In the genomic region with DNA sequence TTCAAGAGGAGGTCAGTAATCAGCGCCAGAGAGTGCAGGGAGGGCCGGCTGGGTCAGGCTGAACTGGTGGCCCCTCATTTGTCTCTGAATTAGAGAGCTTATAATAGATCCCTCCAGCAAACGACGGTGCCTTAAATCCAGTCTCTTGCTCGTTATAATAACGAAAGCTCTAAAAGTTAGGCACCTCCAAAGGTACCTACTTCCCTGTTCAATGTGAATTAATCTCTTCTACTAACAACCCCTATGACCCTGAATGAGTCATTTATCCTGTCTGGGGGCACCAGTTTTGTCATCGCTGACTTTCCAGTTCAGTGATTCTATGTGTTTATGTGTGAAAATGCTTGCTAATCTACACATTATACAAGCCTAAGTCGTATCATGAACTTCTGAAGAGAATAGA, we compare ENCODE assay signal across 8 cellular contexts. TPM values are rescaled to one million over a fixed set of nuclear protein-coding genes. Genes with fewer than 3 reads are reported as not detected.
DNase-seq lines count a peak whose midpoint lies in the region; ATAC-seq, FAIRE-seq and TF ChIP-seq lines count a peak whose summit lies in the region.

No MANE protein-coding gene starts in this region.

- POLR2A ChIA-PET in K562 (lab: Yijun Ruan, JAX), result no interaction called here

- H2AFZ ChIP-seq in Karpas-422 (ENCODE audit: low read length) (no peak overlapping the region), K562 (ENCODE audit: low read depth, low read length) (no peak overlapping the region)

- TF ChIP-seq CTCF in CD14-positive monocyte (IDR thresholded peaks at IDR 0.05), result no peak
- TF ChIP-seq CTCF in K562 (IDR thresholded peaks at IDR 0.05 in 2 of 3, conservative IDR thresholded peaks at IDR 0.05 in 1 of 3; ENCODE audit: insufficient read depth in 2 of 3, low read depth in 1 of 3, low read length in 3 of 3), result no peak

- H3K27me3 Mint-ChIP-seq in CD14-positive monocyte (ENCODE audit: low read depth in 3 of 3), result peaks cover 0 to 2% (median 0%) of the 10 kb centered on the region in 3 donors

- no TSS peak for BruUV-seq in K562 (replicated peaks; lab: Mats Ljungman, UMichigan)

- H3K27me3 ChIP-seq in Karpas-422 (ENCODE audit: low read length), result peaks cover 4% of the 10 kb centered on the region; the same call in 1 of the 2 replicates
- H3K27me3 ChIP-seq in K562 (ENCODE audit: control insufficient read depth in 2 of 2, insufficient read depth in 2 of 2, low read length in 2 of 2), result peaks cover 46 to 57% of the 10 kb centered on the region in 2 experiments
- H3K27me3 ChIP-seq in mucosa of rectum (ENCODE audit: control insufficient read depth in 2 of 2, insufficient read depth in 2 of 2, low read length in 2 of 2), result no peaks in the 10 kb centered on the region
- no peaks in the 10 kb centered on the region for H3K27me3 ChIP-seq in HAP-1 (ENCODE audit: low read depth)

- DNase-seq in CD14-positive monocyte (ENCODE audit: low spot score), result no peak
- peak; percentile 42 for DNase-seq in Karpas-422
- peak in 1 of 4 experiments; percentile 17 for DNase-seq in K562 (ENCODE audit: extremely low read depth in 1 of 4, low spot score in 3 of 4)
- no peak for DNase-seq in frontal cortex (ENCODE audit: low spot score in 2 of 2)
- DNase-seq in HAP-1 (ENCODE audit: low spot score in 2 of 2), result no peak
- no peak for DNase-seq in substantia nigra (lab: John Stamatoyannopoulos, UW)
- DNase-seq in epidermal melanocyte (ENCODE audit: insufficient read length, low spot score), result no peak

- CTCF ChIA-PET in K562 (lab: Yijun Ruan, JAX; ENCODE audit: low intra/inter-chr PET ratio), result no interaction called here

- intact Hi-C loops in CD14-positive monocyte (cut with micrococcal nuclease), result loop anchor here (2.0 to 10.0 kb wide), 6 partner anchors 15 to 275 kb away; a partner anchor contains a TSS
- intact Hi-C loops in K562 (cut with micrococcal nuclease), result loop anchor here (5.0 kb wide), 1 partner anchor 167 kb away; a partner anchor contains a TSS

- H3K4me2 ChIP-seq in Karpas-422 (ENCODE audit: low read depth, low read length, poor library complexity, severe bottlenecking) (peak overlapping the region; percentile 96), K562 (ENCODE audit: insufficient read depth, low read length) (no peak overlapping the region)

- H3K9ac ChIP-seq in Karpas-422 (ENCODE audit: low read length), result no peak overlapping the region; the same call in 1 of the 2 replicates
- H3K9ac ChIP-seq in K562 (ENCODE audit: insufficient read depth in 1 of 2, low read depth in 2 of 2, low read length in 2 of 2), result no peak overlapping the region
- H3K9ac ChIP-seq in mucosa of rectum (ENCODE audit: low read depth in 1 of 2, low read length in 2 of 2), result peak overlapping the region; percentile 90 to 92

- TF ChIP-seq RAD21 in K562 (CRISPR knock-in tag; conservative IDR thresholded peaks at IDR 0.05 in 1 of 2, IDR thresholded peaks at IDR 0.05 in 1 of 2), result no peak

- no peaks in the 10 kb centered on the region for H3K9me3 Mint-ChIP-seq in CD14-positive monocyte

- TF ChIP-seq POLR2A in K562 (conservative IDR thresholded peaks at IDR 0.05), result no peak

- H3K4me3 Mint-ChIP-seq in CD14-positive monocyte, result peak overlapping the region; percentile 90 to 94

- H3K4me1 Mint-ChIP-seq in CD14-positive monocyte, result peaks cover 43% of the 10 kb centered on the region

- H3K4me1 ChIP-seq in Karpas-422 (ENCODE audit: low read length) (peaks cover 30% of the 10 kb centered on the region), K562 (replicated peaks in 1 of 2; ENCODE audit: control insufficient read depth in 2 of 2, insufficient read depth in 2 of 2, low read length in 2 of 2) (peaks cover 0 to 30% of the 10 kb centered on the region in 2 experiments; a peak in 2 of 5 replicates), mucosa of rectum (ENCODE audit: control insufficient read depth in 2 of 2, insufficient read depth in 2 of 2, low read length in 2 of 2) (peaks cover 19 to 20% of the 10 kb centered on the region in 2 donors), HAP-1 (peaks cover 12% of the 10 kb centered on the region)

- H3K79me2 ChIP-seq in Karpas-422 (ENCODE audit: low read length), result no peaks in the 10 kb centered on the region
- no peaks in the 10 kb centered on the region for H3K79me2 ChIP-seq in K562 (ENCODE audit: control insufficient read depth, insufficient read depth, low read length)

- H3K4me3 ChIP-seq in Karpas-422 (ENCODE audit: low read length) (peak overlapping the region; percentile 80; the same call in 1 of the 2 replicates), K562 (no peak overlapping the region), mucosa of rectum (ENCODE audit: low read length in 2 of 2) (peak overlapping the region; percentile 68 to 91), HAP-1 (no peak overlapping the region; the same call in 1 of the 2 replicates)

- H3K27ac ChIP-seq in Karpas-422 (ENCODE audit: low read length), result no peak overlapping the region
- H3K27ac ChIP-seq in K562 (ENCODE audit: extremely low read depth, low read depth, low read length), result no peak overlapping the region
- H3K27ac ChIP-seq in mucosa of rectum (ENCODE audit: low read depth in 2 of 2, low read length in 2 of 2), result peak overlapping the region; percentile 99
- H3K27ac ChIP-seq in substantia nigra (ENCODE audit: low read depth, low read length, poor library complexity, severe bottlenecking), result no peak overlapping the region

- no peaks in the 10 kb centered on the region for H3K9me3 ChIP-seq in Karpas-422 (ENCODE audit: low read length)
- H3K9me3 ChIP-seq in K562 (replicated peaks; ENCODE audit: control insufficient read depth, insufficient read depth, low read depth, low read length), result no peaks in the 10 kb centered on the region
- H3K9me3 ChIP-seq in mucosa of rectum (ENCODE audit: control insufficient read depth in 2 of 2, low read length in 2 of 2), result no peaks in the 10 kb centered on the region
- H3K9me3 ChIP-seq in HAP-1, result no peaks in the 10 kb centered on the region

- FAIRE-seq in K562 (lab: Jason Lieb, UNC), result no peak
- no peak for FAIRE-seq in frontal cortex (lab: Jason Lieb, UNC)

- under 1% methylated on average over 8 of the region's 8 CpGs for WGBS in K562 (ENCODE audit: insufficient coverage, low coverage, missing lambda C conversion rate)

- H3K9me1 ChIP-seq in K562 (ENCODE audit: control insufficient read depth, insufficient read depth, low read length), result no peaks in the 10 kb centered on the region

- peaks cover 25% of the 10 kb centered on the region; the same call in 1 of the 2 replicates for H4K20me1 ChIP-seq in Karpas-422 (ENCODE audit: insufficient read depth, low read depth, low read length)
- H4K20me1 ChIP-seq in K562 (replicated peaks; ENCODE audit: control insufficient read depth, insufficient read depth, low read length), result peaks cover 19% of the 10 kb centered on the region

- H3K9me2 ChIP-seq in Karpas-422 (replicated peaks; ENCODE audit: insufficient read depth, low read length), result no peaks in the 10 kb centered on the region

- peaks cover 7 to 20% of the 10 kb centered on the region in 2 donors for H3K36me3 Mint-ChIP-seq in CD14-positive monocyte

- TF ChIP-seq EP300 in K562 (IDR thresholded peaks at IDR 0.05; ENCODE audit: low read length), result no peak

- ATAC-seq in K562, result no peak

- no peaks in the 10 kb centered on the region for H3K36me3 ChIP-seq in Karpas-422 (ENCODE audit: insufficient read depth, low read length)
- no peaks in the 10 kb centered on the region for H3K36me3 ChIP-seq in K562 (ENCODE audit: control insufficient read depth, insufficient read depth, low read length)
- no peaks in the 10 kb centered on the region for H3K36me3 ChIP-seq in mucosa of rectum (ENCODE audit: control insufficient read depth in 2 of 2, insufficient read depth in 2 of 2, low read length in 2 of 2)
- H3K36me3 ChIP-seq in HAP-1 (replicated peaks), result no peaks in the 10 kb centered on the region

- in situ Hi-C loops in K562 (cut with MboI) (no loop called here), HAP-1 (cut with MboI; ENCODE audit: low sequenced_read_pairs) (no loop called here)

- peak overlapping the region; percentile 91 to 97 (median 94) for H3K27ac Mint-ChIP-seq in CD14-positive monocyte

TF ChIP-seq in K562, 482 proteins besides CTCF, POLR2A, EP300 and RAD21 (continues in another document):
- TF ChIP-seq ZFP36 (IDR thresholded peaks at IDR 0.05; ENCODE audit: low read depth, low read length, partially characterized antibody) (peak; percentile 38), BACH1 (tag; IDR thresholded peaks at IDR 0.05) (no peak), CBX8 (IDR thresholded peaks at IDR 0.05; ENCODE audit: borderline replicate concordance, extremely low read depth, low read depth, low read length, poor library complexity, severe bottlenecking) (peak; percentile 86)
- TF ChIP-seq, protein P1, sequence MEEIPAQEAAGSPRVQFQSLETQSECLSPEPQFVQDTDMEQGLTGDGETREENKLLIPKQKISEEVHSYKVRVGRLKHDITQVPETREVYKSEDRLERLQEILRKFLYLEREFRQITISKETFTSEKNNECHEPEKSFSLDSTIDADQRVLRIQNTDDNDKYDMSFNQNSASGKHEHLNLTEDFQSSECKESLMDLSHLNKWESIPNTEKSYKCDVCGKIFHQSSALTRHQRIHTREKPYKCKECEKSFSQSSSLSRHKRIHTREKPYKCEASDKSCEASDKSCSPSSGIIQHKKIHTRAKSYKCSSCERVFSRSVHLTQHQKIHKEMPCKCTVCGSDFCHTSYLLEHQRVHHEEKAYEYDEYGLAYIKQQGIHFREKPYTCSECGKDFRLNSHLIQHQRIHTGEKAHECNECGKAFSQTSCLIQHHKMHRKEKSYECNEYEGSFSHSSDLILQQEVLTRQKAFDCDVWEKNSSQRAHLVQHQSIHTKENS (CRISPR knock-in tag; IDR thresholded peaks at IDR 0.05), result no peak

RNA-seq across cellular contexts. Expression of a gene that starts 2.3 kb away (rescaled TPM):
- polyA plus RNA-seq in CD14-positive monocyte (1 to 10 TPM; 1.7 to 2.7 TPM), K562 (2011; rRNA removed) (2.7 and 3.8 TPM in 2 replicates), K562 (2014; fragmentation: Illumina TruSeq; extraction: Trizol) (3.0 and 3.1 TPM in 2 replicates), K562 (2014; fragmentation: Nextera tagmentation; extraction: Ambion mirVana) (1 to 10 TPM in 1 of 2 experiments, under 1 TPM in 1; 0.81 to 1.6 TPM), K562 (2014; rRNA removed) (1.6 and 2.2 TPM in 2 replicates)
- 1.7 and 4.2 TPM in 2 replicates for total RNA-seq in Karpas-422 (2014; rRNA removed; shearing (Covaris generic); ENCODE audit: low replicate concordance)
- total RNA-seq in K562 (2011; cell fraction: chromatin; rRNA removed; ENCODE audit: low replicate concordance), result 3.1 and 3.9 TPM in 2 replicates
- 1.8 and 2.2 TPM in 2 replicates for total RNA-seq in K562 (2011; cell fraction: nucleolus; rRNA removed)
- 1.8 and 2.2 TPM in 2 replicates for total RNA-seq in K562 (2011; cell fraction: nucleoplasm; rRNA removed)
- total RNA-seq in K562 (2014; rRNA removed) (1.1 and 1.3 TPM in 2 replicates), K562 (2014; rRNA removed; fragmentation: Illumina TruSeq; extraction: Trizol) (1.8 and 2.0 TPM in 2 replicates), K562 (2015; rRNA removed; fragmentation: Illumina TruSeq; extraction: Trizol) (1.7 and 2.0 TPM in 2 replicates), K562 (2021) (2.8 and 3.2 TPM in 2 replicates), frontal cortex (48.5 TPM)
- 1.7 and 3.2 TPM in 2 replicates for polyA plus RNA-seq in K562 (2011; cell fraction: cytosol; rRNA removed)
- polyA plus RNA-seq in K562 (2011; cell fraction: nucleus; rRNA removed), result 6.7 and 9.7 TPM in 2 replicates
- 1.5 and 2.4 TPM in 2 replicates for polyA plus RNA-seq in K562 (2012)
- polyA minus RNA-seq in K562 (2011; rRNA and poly(A)+ RNA removed), result 5.6 and 6.0 TPM in 2 replicates
- polyA minus RNA-seq in K562 (2011; cell fraction: cytosol; rRNA and poly(A)+ RNA removed), result 2.6 and 3.3 TPM in 2 replicates
- 2.8 and 7.3 TPM in 2 replicates for polyA minus RNA-seq in K562 (2011; cell fraction: nucleus; rRNA and poly(A)+ RNA removed)

Comparison
In these comparisons a context has a peak if more than half of its experiments do, and no peak if none do; other contexts are left out.
1. H3K27ac ChIP-seq: peak in mucosa of rectum (2 of 2); none in Karpas-422 (single experiment), K562 (single experiment) and substantia nigra (single experiment).
2. H3K4me3 ChIP-seq: peak in Karpas-422 (single experiment) and mucosa of rectum (2 of 2); none in K562 (single experiment) and HAP-1 (single experiment).
3. H3K9ac ChIP-seq: peak in mucosa of rectum (2 of 2); none in Karpas-422 (single experiment) and K562 (0 of 2).